19 cellular contexts compared by ENCODE assay signal in genomic region chr15:66778314-66778665, GRCh38.
"Had no signal": no experiment of that assay in that cellular context is flagged by ENCODE, and none has a peak within 500 bp of the region (broad histone marks: within the 10 kb centered on the region; RNA-seq: fewer than 3 reads in every experiment).

No MANE protein-coding gene starts in this region.

- H3K4me3 ChIP-seq: body of pancreas, right atrium auricular region, testis had no signal

- H3K4me1 Mint-ChIP-seq: activated naive CD4-positive, alpha-beta T cell treated with anti-CD3 and anti-CD28 coated beads, Interleukin-2, amount 50 U/mL, for 24 hours; central memory CD8-positive, alpha-beta T cell; natural killer cell; stimulated activated naive CD8-positive, alpha-beta T cell treated with anti-CD3 and anti-CD28 coated beads, Interleukin-15, amount 100 ng/mL, for 72 hours had no signal

- H3K27ac ChIP-seq: right atrium auricular region, testis had no signal

- H3K27me3 ChIP-seq: body of pancreas, right atrium auricular region, testis had no signal

- H3K27ac Mint-ChIP-seq: activated CD8-positive, alpha-beta T cell treated with anti-CD3 and anti-CD28 coated beads for 36 hours; activated naive CD4-positive, alpha-beta T cell treated with anti-CD3 and anti-CD28 coated beads, Interleukin-2, amount 50 U/mL, for 24 hours; natural killer cell; WTC11 had no signal

- H3K9me3 Mint-ChIP-seq: activated CD8-positive, alpha-beta T cell treated with anti-CD3 and anti-CD28 coated beads for 36 hours; activated naive CD4-positive, alpha-beta T cell treated with anti-CD3 and anti-CD28 coated beads, Interleukin-2, amount 50 U/mL, for 24 hours; central memory CD8-positive, alpha-beta T cell; natural killer cell; stimulated activated naive CD8-positive, alpha-beta T cell treated with anti-CD3 and anti-CD28 coated beads, Interleukin-15, amount 100 ng/mL, for 72 hours; WTC11 had no signal

- H3K9me3 ChIP-seq: body of pancreas, right atrium auricular region, testis had no signal

- H3K4me3 Mint-ChIP-seq: activated CD8-positive, alpha-beta T cell treated with anti-CD3 and anti-CD28 coated beads for 36 hours; activated naive CD4-positive, alpha-beta T cell treated with anti-CD3 and anti-CD28 coated beads, Interleukin-2, amount 50 U/mL, for 24 hours; central memory CD8-positive, alpha-beta T cell; natural killer cell; stimulated activated naive CD8-positive, alpha-beta T cell treated with anti-CD3 and anti-CD28 coated beads, Interleukin-15, amount 100 ng/mL, for 72 hours; WTC11 had no signal

- H3K27me3 Mint-ChIP-seq: activated CD8-positive, alpha-beta T cell treated with anti-CD3 and anti-CD28 coated beads for 36 hours; activated naive CD4-positive, alpha-beta T cell treated with anti-CD3 and anti-CD28 coated beads, Interleukin-2, amount 50 U/mL, for 24 hours; stimulated activated naive CD8-positive, alpha-beta T cell treated with anti-CD3 and anti-CD28 coated beads, Interleukin-15, amount 100 ng/mL, for 72 hours had no signal

- H3K36me3 Mint-ChIP-seq: activated naive CD4-positive, alpha-beta T cell treated with anti-CD3 and anti-CD28 coated beads, Interleukin-2, amount 50 U/mL, for 24 hours; natural killer cell; WTC11 had no signal

- DNase-seq: activated CD4-positive, alpha-beta T cell treated with anti-CD3 and anti-CD28 coated beads for 4 hours; activated CD8-positive, alpha-beta T cell treated with anti-CD3 and anti-CD28 coated beads for 36 hours; activated effector memory CD4-positive, alpha-beta T cell treated with anti-CD3 and anti-CD28 coated beads, Interleukin-2, amount 50 U/mL, for 16 hours; activated T-cell treated with anti-CD3 and anti-CD28 coated beads, Interleukin-2, amount 50 U/mL, for 48 hours; amniotic stem cell; body of pancreas; effector CD8-positive, alpha-beta T cell; foreskin melanocyte; head of caudate nucleus; left cardiac atrium; natural killer cell; nucleus accumbens; stimulated activated naive CD8-positive, alpha-beta T cell treated with anti-CD3 and anti-CD28 coated beads, Interleukin-15, amount 100 ng/mL, for 72 hours; T-helper 2 cell; testis had no signal

- ATAC-seq: activated CD8-positive, alpha-beta T cell treated with anti-CD3 and anti-CD28 coated beads for 36 hours; body of pancreas; left cardiac atrium; natural killer cell; stimulated activated naive CD8-positive, alpha-beta T cell treated with anti-CD3 and anti-CD28 coated beads, Interleukin-15, amount 100 ng/mL, for 72 hours; WTC11 had no signal
